Comparison of ENCODE assay signal across 31 cellular contexts in genomic region chr1:151801846-151802245, GRCh38. TPM values are rescaled to one million over a fixed set of nuclear protein-coding genes. Genes with fewer than 3 reads are reported as not detected.
"Had no signal": no experiment of that assay in that cellular context is flagged by ENCODE, and none has a peak within 500 bp of the region (broad histone marks: within the 10 kb centered on the region; RNA-seq: fewer than 3 reads in every experiment).

No MANE protein-coding gene starts in this region.

- H3K27ac ChIP-seq: esophagus squamous epithelium, heart right ventricle, left ventricle myocardium inferior, lower lobe of right lung, ovary, spleen, thoracic aorta, tibial nerve, upper lobe of left lung had no signal

- H3K4me3 ChIP-seq: esophagus squamous epithelium, heart right ventricle, left ventricle myocardium inferior, lower lobe of right lung, ovary, spleen, thoracic aorta, tibial nerve, upper lobe of left lung had no signal

- H3K27me3 ChIP-seq: ovary, upper lobe of left lung had no signal

- DNase-seq: cortex of kidney; effector memory CD8-positive, alpha-beta T cell; erythroblast; esophagus squamous epithelium; foreskin melanocyte; glutamatergic neuron; heart right ventricle; hippocampal formation; left colon; left ventricle myocardium inferior; lower lobe of right lung; naive thymus-derived CD8-positive, alpha-beta T cell; nephron progenitor cell; occipital lobe; ovary; posterior cingulate gyrus; spleen; stimulated activated CD4-positive, alpha-beta T cell treated with anti-CD3 and anti-CD28 coated beads, Interleukin-4, amount 100 ng/mL, for 4 hours; stimulated activated naive B cell treated with anti-CD40 and anti-IgM and Interleukin-4, amounts not matched to agents 10 μg/mL and 1 μg/mL and 100 μg/mL, for 72 hours had no signal

- H3K9me3 ChIP-seq: esophagus squamous epithelium, heart right ventricle, left ventricle myocardium inferior, lower lobe of right lung, ovary, spleen, thoracic aorta, tibial nerve, upper lobe of left lung had no signal

- H3K36me3 ChIP-seq: esophagus squamous epithelium, heart right ventricle, left ventricle myocardium inferior, lower lobe of right lung, ovary, spleen, thoracic aorta, upper lobe of left lung had no signal

- H3K4me1 ChIP-seq: esophagus squamous epithelium, heart right ventricle, left ventricle myocardium inferior, lower lobe of right lung, tibial nerve, upper lobe of left lung had no signal

- ATAC-seq: effector memory CD8-positive, alpha-beta T cell; heart right ventricle; left colon; lower lobe of right lung; naive thymus-derived CD8-positive, alpha-beta T cell; sciatic nerve; stimulated activated naive B cell treated with anti-CD40 and anti-IgM and Interleukin-4, amounts not matched to agents 10 μg/mL and 1 μg/mL and 100 μg/mL, for 72 hours had no signal

- FAIRE-seq: endometrium, islet of Langerhans, urothelium cell line had no signal

RNA-seq across cellular contexts. Expression of gene LINGO4, which starts 3.4 kb away (rescaled TPM):
- total RNA-seq: dermis microvascular lymphatic vessel endothelial cell; kidney epithelial cell; mesenteric fat pad; myocyte; naive thymus-derived CD8-positive, alpha-beta T cell; occipital lobe; sciatic nerve; thoracic aorta; tibial nerve had no signal
- polyA plus RNA-seq: naive thymus-derived CD8-positive, alpha-beta T cell; ovary had no signal

RNA-seq across cellular contexts. Expression of gene RORC, which starts 29.8 kb away (rescaled TPM):
- total RNA-seq: dermis microvascular lymphatic vessel endothelial cell; naive thymus-derived CD8-positive, alpha-beta T cell; thoracic aorta had no signal

RNA-seq across cellular contexts. Expression of gene C2CD4D, which starts 37.8 kb away (rescaled TPM):
- total RNA-seq: heart right ventricle, left ventricle myocardium inferior, mesenteric fat pad, myocyte, skeletal muscle tissue, thoracic aorta had no signal
